ENCODE assay signal across 16 cellular contexts in the genomic region with DNA sequence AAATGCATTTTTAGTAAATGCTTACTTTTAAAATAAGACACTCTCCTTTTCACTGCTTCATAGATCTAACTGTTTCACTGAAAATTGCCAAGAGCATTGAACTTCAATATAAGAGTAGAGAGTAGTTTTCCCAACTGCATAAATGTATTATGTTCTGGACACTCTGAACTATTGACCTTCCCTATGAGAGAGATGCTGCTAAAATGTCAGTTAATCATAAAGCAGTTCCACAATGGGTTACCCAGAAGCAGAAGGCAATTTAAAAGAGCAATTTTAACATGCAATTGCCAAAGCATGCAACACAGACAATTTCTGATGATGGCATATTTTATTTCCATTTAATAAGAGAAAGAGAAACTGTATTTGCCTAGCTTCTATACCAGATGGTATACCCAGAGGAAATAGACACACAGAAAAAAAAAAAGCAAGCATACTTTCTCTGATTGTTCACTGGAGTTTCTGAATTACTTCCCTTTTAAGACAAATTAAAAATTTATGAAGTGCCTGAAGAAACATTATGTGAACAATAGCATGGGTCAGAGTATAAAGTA.
DNase-seq lines count a peak whose midpoint lies in the region; ATAC-seq, FAIRE-seq and TF ChIP-seq lines count a peak whose summit lies in the region.
"Had no signal": no experiment of that assay in that cellular context is flagged by ENCODE, and none has a peak within 500 bp of the region (broad histone marks: within the 10 kb centered on the region; RNA-seq: fewer than 3 reads in every experiment).

No MANE protein-coding gene starts in this region.

- DNase-seq in NCI-H1436 (lab: John Stamatoyannopoulos, UW) (peak; percentile 39), NCI-H1436 treated with DMSO at 0.1 percent for 48 hours (lab: John Stamatoyannopoulos, UW) (no peak), NCI-H2227 (lab: John Stamatoyannopoulos, UW; ENCODE audit: unreplicated experiment) (peak; percentile 7), left lobe of liver (ENCODE audit: low spot score) (no peak), D721Med (ENCODE audit: insufficient read length, low spot score) (no peak), T1000 (lab: John Stamatoyannopoulos, UW) (no peak)
- DNase-seq: CD8-positive, alpha-beta memory T cell; HFFc6; Karpas-422; NCI-H146; NCI-H345; SW 1271 had no signal

- no peak for TF ChIP-seq CTCF in D721Med (IDR thresholded peaks at IDR 0.05; ENCODE audit: insufficient read depth, missing control alignments)

- FAIRE-seq in D721Med (lab: Jason Lieb, UNC) = no peak
- FAIRE-seq: RCC 7860 had no signal

- ATAC-seq in HG03354 (IDR thresholded peaks at IDR 0.05; ENCODE audit: poor library complexity, severe bottlenecking, unreplicated experiment) = peak; percentile 45
- ATAC-seq in left lobe of liver = peak; percentile 54
- ATAC-seq in HG02840 (IDR thresholded peaks at IDR 0.05; ENCODE audit: low FRiP score, unreplicated experiment) = no peak
- ATAC-seq: Right ventricle myocardium inferior had no signal

Comparison
In these comparisons a context has a peak if more than half of its experiments do, and no peak if none do; other contexts are left out.
1. DNase-seq: peak in NCI-H1436 (single experiment) and NCI-H2227 (single experiment); none in NCI-H1436 treated with DMSO at 0.1 percent for 48 hours (single experiment), left lobe of liver (single experiment), D721Med (single experiment) and T1000 (single experiment).